ENCODE assay signal across 9 cellular contexts in genomic region chr6:142302427-142303190, GRCh38. TPM values are rescaled to one million over a fixed set of nuclear protein-coding genes. Genes with fewer than 3 reads are reported as not detected.
DNase-seq lines count a peak whose midpoint lies in the region; ATAC-seq and TF ChIP-seq lines count a peak whose summit lies in the region.
"Had no signal": no experiment of that assay in that cellular context is flagged by ENCODE, and none has a peak within 500 bp of the region (broad histone marks: within the 10 kb centered on the region; RNA-seq: fewer than 3 reads in every experiment).

No MANE protein-coding gene starts in this region.

- POLR2A ChIA-PET in MCF 10A (lab: Yijun Ruan, JAX) = interaction anchor here (0.6 to 6.3 kb wide), 15 partner anchors 8 to 1447 kb away, joined by 3 to 102 read pairs (median 11); partner anchors contain the start of gene VTA1

- TF ChIP-seq POLR2A in right lobe of liver (IDR thresholded peaks at IDR 0.05) = no peak

- intact Hi-C loops in MCF 10A (cut with micrococcal nuclease) (loop anchor here (1.0 kb wide), 1 partner anchor 76 kb away; no protein-coding TSS in a partner anchor), right lobe of liver (cut with DNase I) (no loop called here)

- no peaks in the 10 kb centered on the region for H3K9me3 ChIP-seq in right lobe of liver
- no peaks in the 10 kb centered on the region for H3K9me3 ChIP-seq in Karpas-422 (ENCODE audit: low read length)
- H3K9me3 ChIP-seq in WERI-Rb-1 (ENCODE audit: severe bottlenecking) = no peaks in the 10 kb centered on the region

- H3K9me3 Mint-ChIP-seq in activated naive CD4-positive, alpha-beta T cell treated with anti-CD3 and anti-CD28 coated beads, Interleukin-2, amount 10 ng/mL, durations not matched to agents 7 days and 5 days = no peaks in the 10 kb centered on the region
- H3K9me3 Mint-ChIP-seq in MCF 10A (ENCODE audit: unreplicated experiment) = no peaks in the 10 kb centered on the region

- H3K4me2 ChIP-seq in Karpas-422 (ENCODE audit: low read depth, low read length, poor library complexity, severe bottlenecking) = no peak overlapping the region

- no peak for DNase-seq in activated naive CD4-positive, alpha-beta T cell treated with anti-CD3 and anti-CD28 coated beads, Interleukin-2, amount 10 ng/mL, durations not matched to agents 7 days and 5 days
- no peak for DNase-seq in activated naive CD4-positive, alpha-beta T cell treated with Interleukin-2 at 50 U/mL for 16 hours
- DNase-seq in MCF 10A (ENCODE audit: unreplicated experiment) (peak; percentile 82), right lobe of liver (peak in 1 of 3 donors; percentile 64), ureter (ENCODE audit: low spot score) (peak; percentile 73), Karpas-422 (no peak), WERI-Rb-1 (no peak)

- peak overlapping the region; percentile 77 for H3K4me3 Mint-ChIP-seq in activated naive CD4-positive, alpha-beta T cell treated with anti-CD3 and anti-CD28 coated beads, Interleukin-2, amount 10 ng/mL, durations not matched to agents 7 days and 5 days
- H3K4me3 Mint-ChIP-seq in MCF 10A (ENCODE audit: unreplicated experiment) = peak overlapping the region; percentile 87

- H3K36me3 Mint-ChIP-seq in activated naive CD4-positive, alpha-beta T cell treated with anti-CD3 and anti-CD28 coated beads, Interleukin-2, amount 10 ng/mL, durations not matched to agents 7 days and 5 days = no peaks in the 10 kb centered on the region
- H3K36me3 Mint-ChIP-seq in MCF 10A (ENCODE audit: insufficient read depth, unreplicated experiment) = no peaks in the 10 kb centered on the region
- H3K36me3 Mint-ChIP-seq: IgD-negative memory B cell had no signal

- no peaks in the 10 kb centered on the region for H3K27me3 ChIP-seq in right lobe of liver
- no peaks in the 10 kb centered on the region for H3K27me3 ChIP-seq in Karpas-422 (ENCODE audit: low read length)
- H3K27me3 ChIP-seq in WERI-Rb-1 (ENCODE audit: insufficient read depth, low read depth, severe bottlenecking) = peaks cover 12% of the 10 kb centered on the region

- H4K20me1 ChIP-seq in Karpas-422 (ENCODE audit: insufficient read depth, low read depth, low read length) = no peaks in the 10 kb centered on the region

- H3K4me1 ChIP-seq in right lobe of liver = peaks cover 0 to 32% (median 3%) of the 10 kb centered on the region in 4 donors
- no peaks in the 10 kb centered on the region for H3K4me1 ChIP-seq in Karpas-422 (ENCODE audit: low read length)

- H3K27ac ChIP-seq in right lobe of liver (peak overlapping the region; percentile 90 to 93 (median 92)), Karpas-422 (ENCODE audit: low read length) (no peak overlapping the region), WERI-Rb-1 (no peak overlapping the region)

- no peak overlapping the region for H3K27ac Mint-ChIP-seq in activated naive CD4-positive, alpha-beta T cell treated with anti-CD3 and anti-CD28 coated beads, Interleukin-2, amount 10 ng/mL, durations not matched to agents 7 days and 5 days
- H3K27ac Mint-ChIP-seq in MCF 10A (ENCODE audit: low read depth, unreplicated experiment) = peak overlapping the region; percentile 69
- H3K27ac Mint-ChIP-seq: IgD-negative memory B cell had no signal

- H3K4me3 ChIP-seq in right lobe of liver (peak overlapping the region; percentile 77 to 82 (median 79)), Karpas-422 (ENCODE audit: low read length) (no peak overlapping the region), WERI-Rb-1 (ENCODE audit: low read depth, low read length) (no peak overlapping the region)

- CTCF ChIA-PET in activated naive CD4-positive, alpha-beta T cell treated with anti-CD3 and anti-CD28 coated beads, Interleukin-2, amount 10 ng/mL, durations not matched to agents 7 days and 5 days (lab: Charles Lee) = no interaction called here
- CTCF ChIA-PET in MCF 10A (lab: Yijun Ruan, JAX) = interaction anchor here (0.6 to 2.3 kb wide), 5 partner anchors 68 to 85 kb away, joined by 3 to 13 read pairs (median 5); no protein-coding TSS in a partner anchor

- H3K36me3 ChIP-seq in right lobe of liver = no peaks in the 10 kb centered on the region
- H3K36me3 ChIP-seq in Karpas-422 (ENCODE audit: insufficient read depth, low read length) = no peaks in the 10 kb centered on the region
- H3K36me3 ChIP-seq in WERI-Rb-1 = no peaks in the 10 kb centered on the region

- H2AFZ ChIP-seq in Karpas-422 (ENCODE audit: low read length) = no peak overlapping the region

- 14% methylated on average over 18 of the region's 19 CpGs for WGBS in right lobe of liver (ENCODE audit: insufficient coverage, low coverage, low lambda C conversion rate, missing lambda C conversion rate)

- no peaks in the 10 kb centered on the region for H3K9me2 ChIP-seq in Karpas-422 (replicated peaks; ENCODE audit: insufficient read depth, low read length)

- H3K27me3 Mint-ChIP-seq in activated naive CD4-positive, alpha-beta T cell treated with anti-CD3 and anti-CD28 coated beads, Interleukin-2, amount 10 ng/mL, durations not matched to agents 7 days and 5 days = peaks cover 42% of the 10 kb centered on the region
- H3K27me3 Mint-ChIP-seq in MCF 10A (ENCODE audit: insufficient read depth, unreplicated experiment) = no peaks in the 10 kb centered on the region

- H3K9ac ChIP-seq in Karpas-422 (ENCODE audit: low read length) = no peak overlapping the region

- ATAC-seq in right lobe of liver (peak; percentile 49 to 62 (median 56)), HG03159 (IDR thresholded peaks at IDR 0.05; ENCODE audit: unreplicated experiment) (no peak)

- H3K79me2 ChIP-seq in Karpas-422 (ENCODE audit: low read length) = no peaks in the 10 kb centered on the region

- BruUV-seq in MCF 10A (replicated peaks; lab: Mats Ljungman, UMichigan) = no TSS peak

- TF ChIP-seq CTCF in MCF 10A (IDR thresholded peaks at IDR 0.05; ENCODE audit: unreplicated experiment) = no peak
- TF ChIP-seq CTCF in right lobe of liver (IDR thresholded peaks at IDR 0.05) = no peak
- no peak for TF ChIP-seq CTCF in WERI-Rb-1 (IDR thresholded peaks at IDR 0.05; ENCODE audit: low read depth, low read length)

- peaks cover 13% of the 10 kb centered on the region for H3K4me1 Mint-ChIP-seq in activated naive CD4-positive, alpha-beta T cell treated with anti-CD3 and anti-CD28 coated beads, Interleukin-2, amount 10 ng/mL, durations not matched to agents 7 days and 5 days
- peaks cover 36% of the 10 kb centered on the region for H3K4me1 Mint-ChIP-seq in MCF 10A (ENCODE audit: insufficient read depth, unreplicated experiment)

RNA-seq across cellular contexts. Expression of gene ADGRG6, which starts 0.8 kb away (rescaled TPM):
- total RNA-seq in MCF 10A (2022) (28.8 and 44.2 TPM in 2 replicates), right lobe of liver (100 to 1,000 TPM in 3 of 6 experiments, 10 to 100 TPM in 3; 49.6 to 114 (median 94.6) TPM), ureter (145 TPM)
- total RNA-seq in Karpas-422 (2014; rRNA removed; shearing (Covaris generic); ENCODE audit: low replicate concordance) = not detected in 2 replicates

Comparison
In these comparisons a context has a peak if more than half of its experiments do, and no peak if none do; other contexts are left out.
1. DNase-seq: peak in MCF 10A (single experiment) and ureter (single experiment); none in activated naive CD4-positive, alpha-beta T cell treated with anti-CD3 and anti-CD28 coated beads, Interleukin-2, amount 10 ng/mL, durations not matched to agents 7 days and 5 days (single experiment), activated naive CD4-positive, alpha-beta T cell treated with Interleukin-2 at 50 U/mL for 16 hours (single experiment), Karpas-422 (single experiment) and WERI-Rb-1 (single experiment).
2. H3K27ac ChIP-seq: peak in right lobe of liver (3 of 3); none in Karpas-422 (single experiment) and WERI-Rb-1 (single experiment).
3. H3K4me3 ChIP-seq: peak in right lobe of liver (3 of 3); none in Karpas-422 (single experiment) and WERI-Rb-1 (single experiment).
4. RNA of gene ADGRG6, which starts 0.8 kb away (total RNA-seq): 145 TPM in ureter (single experiment), 49.6 to 114 TPM in right lobe of liver and 28.8 to 44.2 TPM in MCF 10A; not detected in Karpas-422; every median in the first group is over 10 times any median in the second.